Comparison of ENCODE assay signal across 6 cellular contexts in the genomic region with DNA sequence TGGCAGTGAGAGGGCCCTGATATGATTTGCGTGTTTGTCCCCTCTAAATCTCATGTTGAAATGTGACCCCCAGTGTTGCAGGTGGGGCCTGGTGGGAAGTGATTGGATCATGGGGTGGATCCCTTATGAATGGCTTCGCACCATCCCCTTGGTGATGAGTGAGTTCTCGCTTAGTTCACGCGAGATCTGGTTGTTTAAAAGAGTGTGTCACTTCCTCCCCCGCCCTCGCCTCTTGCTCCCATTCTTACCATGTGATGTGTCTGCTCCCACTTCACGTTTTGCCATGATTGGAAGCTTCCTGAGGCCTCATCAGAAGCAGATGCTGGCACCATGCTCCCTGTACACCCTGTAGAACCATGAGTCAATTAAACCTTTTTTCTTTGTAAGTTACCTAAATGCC.
"Had no signal": no experiment of that assay in that cellular context is flagged by ENCODE, and none has a peak within 500 bp of the region (broad histone marks: within the 10 kb centered on the region; RNA-seq: fewer than 3 reads in every experiment).

No MANE protein-coding gene starts in this region.

- H3K4me1 Mint-ChIP-seq: IgD-negative memory B cell had no signal

- H3K4me3 Mint-ChIP-seq: IgD-negative memory B cell had no signal

- H3K4me1 ChIP-seq: HAP-1 had no signal

- ATAC-seq: HepG2 had no signal

- H3K27me3 Mint-ChIP-seq: IgD-negative memory B cell had no signal

- H3K4me3 ChIP-seq: HAP-1 had no signal

- H3K27ac ChIP-seq: HL-60 had no signal

- H3K36me3 ChIP-seq: HAP-1 had no signal

- FAIRE-seq: HepG2 had no signal

- H3K9me3 ChIP-seq: HAP-1 had no signal

- DNase-seq: GOT3, H7 had no signal
